ENCODE assay signal across 11 cellular contexts in the genomic region with DNA sequence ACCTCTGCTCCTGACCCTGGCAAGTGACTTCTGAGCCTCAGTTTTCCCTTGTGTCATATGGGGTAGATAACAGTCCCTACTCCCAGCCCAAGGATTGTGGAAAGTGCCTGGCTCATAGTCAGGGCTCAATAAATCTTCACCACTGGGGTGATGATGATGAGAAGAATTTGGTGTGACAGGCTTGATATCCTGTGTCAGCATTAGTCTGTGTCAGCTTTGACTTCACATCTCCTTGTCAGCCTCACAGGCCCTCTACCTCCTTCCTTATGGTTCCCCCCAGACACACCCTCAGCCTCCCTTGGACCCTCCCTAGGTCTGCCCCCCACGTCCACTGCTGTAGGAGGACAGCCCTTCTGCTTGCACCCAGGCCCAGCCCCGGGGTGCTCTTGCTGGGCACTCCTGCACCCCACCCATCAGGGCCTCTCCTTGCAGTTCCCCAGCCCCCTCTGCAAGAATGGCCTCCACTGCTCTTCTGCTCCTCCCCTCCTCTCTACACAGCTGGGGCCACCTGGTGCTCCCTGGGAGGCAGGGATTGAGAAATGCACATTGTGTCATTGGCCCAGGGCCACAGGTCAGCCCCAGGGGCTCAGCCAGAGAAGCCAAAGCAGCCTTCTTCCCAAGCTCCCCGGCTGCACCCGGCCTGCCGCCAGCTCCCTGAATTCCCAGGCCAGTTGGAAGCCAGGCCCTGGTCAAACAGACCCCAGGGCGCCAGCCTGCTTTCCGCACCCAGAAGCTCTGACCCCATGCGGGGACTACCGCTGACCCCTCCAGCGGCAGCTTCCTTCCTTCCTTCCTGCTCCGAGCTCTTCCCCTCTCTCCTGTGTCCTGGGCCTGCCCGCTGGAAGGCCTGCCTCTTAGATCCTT. TPM values are rescaled to one million over a fixed set of nuclear protein-coding genes. Genes with fewer than 3 reads are reported as not detected.
DNase-seq lines count a peak whose midpoint lies in the region; ATAC-seq and TF ChIP-seq lines count a peak whose summit lies in the region.
"Had no signal": no experiment of that assay in that cellular context is flagged by ENCODE, and none has a peak within 500 bp of the region (broad histone marks: within the 10 kb centered on the region; RNA-seq: fewer than 3 reads in every experiment).

No MANE protein-coding gene starts in this region.

- TF ChIP-seq CTCF in lung (IDR thresholded peaks at IDR 0.05; ENCODE audit: control extremely low read depth, extremely low read depth) = no peak
- TF ChIP-seq CTCF in vagina (IDR thresholded peaks at IDR 0.05) = no peak

- no peaks in the 10 kb centered on the region for H3K36me3 Mint-ChIP-seq in T-helper 2 cell treated with Interferon-gamma antibody and Interleukin-4, amounts not matched to agents 5 μg/mL and 100 μg/mL, for 36 hours (ENCODE audit: low read depth)

- H3K9me3 ChIP-seq in lung (ENCODE audit: control insufficient read depth in 2 of 2, insufficient read depth in 1 of 2, low read length in 1 of 2) (peaks cover 0 to 2% of the 10 kb centered on the region in 2 donors), vagina (no peaks in the 10 kb centered on the region)

- H3K4me3 ChIP-seq in lung (no peak overlapping the region), vagina (no peak overlapping the region)

- H3K4me1 Mint-ChIP-seq in T-helper 2 cell treated with Interferon-gamma antibody and Interleukin-4, amounts not matched to agents 5 μg/mL and 100 μg/mL, for 36 hours (ENCODE audit: low read depth) = no peaks in the 10 kb centered on the region

- H3K4me1 ChIP-seq in lung (ENCODE audit: control insufficient read depth in 2 of 2, insufficient read depth in 2 of 2, low read length in 2 of 2) (peaks cover 0 to 16% of the 10 kb centered on the region in 2 donors), vagina (peaks cover 32% of the 10 kb centered on the region)
- H3K4me1 ChIP-seq: foreskin keratinocyte had no signal

- H3K9me3 Mint-ChIP-seq in T-helper 2 cell treated with Interferon-gamma antibody and Interleukin-4, amounts not matched to agents 5 μg/mL and 100 μg/mL, for 36 hours = no peaks in the 10 kb centered on the region

- H3K27me3 Mint-ChIP-seq in T-helper 2 cell treated with Interferon-gamma antibody and Interleukin-4, amounts not matched to agents 5 μg/mL and 100 μg/mL, for 36 hours (ENCODE audit: low read depth) = peaks cover 3% of the 10 kb centered on the region

- H3K4me3 Mint-ChIP-seq in T-helper 2 cell treated with Interferon-gamma antibody and Interleukin-4, amounts not matched to agents 5 μg/mL and 100 μg/mL, for 36 hours = no peak overlapping the region

- 47 to 54% methylated on average over 12 of the region's 12 CpGs for WGBS in lung, 2 donors

- no peaks in the 10 kb centered on the region for H3K36me3 ChIP-seq in lung (ENCODE audit: control insufficient read depth in 2 of 2, insufficient read depth in 2 of 2, low read length in 2 of 2)
- no peaks in the 10 kb centered on the region for H3K36me3 ChIP-seq in vagina

- peak; percentile 48 for ATAC-seq in lung (ENCODE audit: insufficient read depth, low FRiP score)

- H3K27me3 ChIP-seq in lung (ENCODE audit: control insufficient read depth, insufficient read depth) (no peaks in the 10 kb centered on the region), vagina (no peaks in the 10 kb centered on the region)
- H3K27me3 ChIP-seq: foreskin keratinocyte had no signal

- intact Hi-C loops in vagina (cut with DNase I) = no loop called here

- no peak for TF ChIP-seq POLR2A in vagina (IDR thresholded peaks at IDR 0.05)

- no peak for DNase-seq in T-helper 2 cell treated with Interferon-gamma antibody and Interleukin-4, amounts not matched to agents 5 μg/mL and 100 μg/mL, for 36 hours (ENCODE audit: low spot score)
- DNase-seq in T-helper 2 cell (no peak), fibroblast of gingiva (ENCODE audit: low read depth) (peak; percentile 70), lung (ENCODE audit: low spot score) (peak; percentile 75), vagina (ENCODE audit: extremely low spot score in 2 of 2) (no peak), NCI-H1048 (lab: John Stamatoyannopoulos, UW) (no peak), globus pallidus (ENCODE audit: low spot score) (no peak)
- no peak for DNase-seq in activated CD4-positive, alpha-beta T cell treated with anti-CD3 and anti-CD28 coated beads for 1 hour
- DNase-seq: activated CD4-positive, alpha-beta T cell treated with anti-CD3 and anti-CD28 coated beads, Interleukin-2, amount 50 U/mL, for 48 hours; amygdala; foreskin keratinocyte had no signal

- peak overlapping the region; percentile 37 for H3K27ac Mint-ChIP-seq in T-helper 2 cell treated with Interferon-gamma antibody and Interleukin-4, amounts not matched to agents 5 μg/mL and 100 μg/mL, for 36 hours

- H3K27ac ChIP-seq in lung (ENCODE audit: low read depth in 1 of 2, low read length in 1 of 2) (peak overlapping the region in 1 of 2 donors; percentile 12), vagina (peak overlapping the region; percentile 30)
- H3K27ac ChIP-seq: foreskin keratinocyte had no signal

RNA-seq across cellular contexts. Expression of gene FGFR4, which starts 7.7 kb away (rescaled TPM):
- total RNA-seq in lung = 100 to 1,000 TPM in 1 of 2 donors, 10 to 100 TPM in 1; 52.0 to 106 TPM
- polyA plus RNA-seq in lung = 10 to 100 TPM; 20.9 to 35.7 TPM
- total RNA-seq in vagina = 12.0 TPM

RNA-seq across cellular contexts. Expression of gene NSD1, which starts 39.1 kb away (rescaled TPM):
- 10 to 100 TPM; 74.3 to 81.7 TPM for total RNA-seq in lung
- polyA plus RNA-seq in lung = 10 to 100 TPM in 1 of 2 donors, 1 to 10 TPM in 1; 8.0 to 12.1 TPM
- total RNA-seq in vagina = 45.4 TPM

Comparison
In these comparisons a context has a peak if more than half of its experiments do, and no peak if none do; other contexts are left out.
1. DNase-seq: peak in fibroblast of gingiva (single experiment) and lung (single experiment); none in T-helper 2 cell treated with Interferon-gamma antibody and Interleukin-4, amounts not matched to agents 5 μg/mL and 100 μg/mL, for 36 hours (single experiment), T-helper 2 cell (0 of 5), vagina (0 of 2), activated CD4-positive, alpha-beta T cell treated with anti-CD3 and anti-CD28 coated beads for 1 hour (single experiment), NCI-H1048 (single experiment) and globus pallidus (single experiment).